Comparison of ENCODE assay signal across 2 cellular contexts in the genomic region with DNA sequence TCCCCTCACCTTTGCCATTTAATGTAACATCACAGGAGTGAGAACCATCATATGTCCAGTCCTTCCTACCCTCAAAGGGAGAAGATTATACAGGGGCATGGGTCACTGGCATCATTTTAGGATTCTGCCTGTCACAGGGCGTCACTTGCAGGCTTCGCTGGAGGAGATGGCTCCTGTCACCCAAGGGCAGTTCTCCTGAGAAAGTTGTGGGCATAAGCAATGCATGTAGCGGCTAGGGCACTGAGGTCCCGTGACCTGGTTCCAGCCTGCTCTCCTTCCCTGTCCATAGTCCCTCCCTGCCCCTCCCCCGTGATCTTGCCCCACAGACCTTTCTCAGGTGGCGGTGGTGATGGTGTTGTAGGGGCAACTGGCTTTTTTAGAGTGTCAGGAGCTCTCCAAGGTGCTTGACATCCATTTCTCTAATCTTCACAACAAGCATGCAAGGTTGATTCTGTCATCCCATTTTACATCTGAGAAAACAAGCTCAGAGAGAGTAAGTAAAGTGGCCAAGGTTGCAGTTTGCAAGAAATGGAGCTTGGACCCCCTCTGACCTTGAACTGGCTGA.
TF ChIP-seq lines count a peak whose summit lies in the region.

No MANE protein-coding gene starts in this region.

TF ChIP-seq in Ishikawa, 13 proteins besides CTCF, POLR2A, EP300 and RAD21 (continued from another document):
- TF ChIP-seq, protein P1, sequence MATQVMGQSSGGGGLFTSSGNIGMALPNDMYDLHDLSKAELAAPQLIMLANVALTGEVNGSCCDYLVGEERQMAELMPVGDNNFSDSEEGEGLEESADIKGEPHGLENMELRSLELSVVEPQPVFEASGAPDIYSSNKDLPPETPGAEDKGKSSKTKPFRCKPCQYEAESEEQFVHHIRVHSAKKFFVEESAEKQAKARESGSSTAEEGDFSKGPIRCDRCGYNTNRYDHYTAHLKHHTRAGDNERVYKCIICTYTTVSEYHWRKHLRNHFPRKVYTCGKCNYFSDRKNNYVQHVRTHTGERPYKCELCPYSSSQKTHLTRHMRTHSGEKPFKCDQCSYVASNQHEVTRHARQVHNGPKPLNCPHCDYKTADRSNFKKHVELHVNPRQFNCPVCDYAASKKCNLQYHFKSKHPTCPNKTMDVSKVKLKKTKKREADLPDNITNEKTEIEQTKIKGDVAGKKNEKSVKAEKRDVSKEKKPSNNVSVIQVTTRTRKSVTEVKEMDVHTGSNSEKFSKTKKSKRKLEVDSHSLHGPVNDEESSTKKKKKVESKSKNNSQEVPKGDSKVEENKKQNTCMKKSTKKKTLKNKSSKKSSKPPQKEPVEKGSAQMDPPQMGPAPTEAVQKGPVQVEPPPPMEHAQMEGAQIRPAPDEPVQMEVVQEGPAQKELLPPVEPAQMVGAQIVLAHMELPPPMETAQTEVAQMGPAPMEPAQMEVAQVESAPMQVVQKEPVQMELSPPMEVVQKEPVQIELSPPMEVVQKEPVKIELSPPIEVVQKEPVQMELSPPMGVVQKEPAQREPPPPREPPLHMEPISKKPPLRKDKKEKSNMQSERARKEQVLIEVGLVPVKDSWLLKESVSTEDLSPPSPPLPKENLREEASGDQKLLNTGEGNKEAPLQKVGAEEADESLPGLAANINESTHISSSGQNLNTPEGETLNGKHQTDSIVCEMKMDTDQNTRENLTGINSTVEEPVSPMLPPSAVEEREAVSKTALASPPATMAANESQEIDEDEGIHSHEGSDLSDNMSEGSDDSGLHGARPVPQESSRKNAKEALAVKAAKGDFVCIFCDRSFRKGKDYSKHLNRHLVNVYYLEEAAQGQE (IDR thresholded peaks at IDR 0.05; ENCODE audit: low read depth), result peak; percentile 84
- TF ChIP-seq CEBPB (IDR thresholded peaks at IDR 0.05), result no peak

TF ChIP-seq in GM12878, 131 proteins besides CTCF, POLR2A, EP300 and RAD21 (continued from another document):
- TF ChIP-seq, protein P1 (IDR thresholded peaks at IDR 0.05; ENCODE audit: low read depth, low read length), result peak; percentile 75
- TF ChIP-seq BMI1 (IDR thresholded peaks at IDR 0.05; ENCODE audit: borderline replicate concordance) (no peak), MEF2B (IDR thresholded peaks at IDR 0.05; ENCODE audit: partially characterized antibody, poor library complexity, severe bottlenecking) (no peak), KDM1A (IDR thresholded peaks at IDR 0.05; ENCODE audit: borderline replicate concordance) (no peak), BCL11A (IDR thresholded peaks at IDR 0.05; ENCODE audit: low read depth, low read length) (no peak), DPF2 (IDR thresholded peaks at IDR 0.05) (no peak)
